ENCODE assay signal across 30 cellular contexts in genomic region chr2:190942697-190943096, GRCh38.
"Had no signal": no experiment of that assay in that cellular context is flagged by ENCODE, and none has a peak within 500 bp of the region (broad histone marks: within the 10 kb centered on the region; RNA-seq: fewer than 3 reads in every experiment).

No MANE protein-coding gene starts in this region.

- H3K27ac ChIP-seq: RWPE1, SJCRH30, WERI-Rb-1 had no signal

- DNase-seq: activated CD4-positive, alpha-beta memory T cell treated with anti-CD3 and anti-CD28 coated beads for 36 hours; activated CD4-positive, alpha-beta T cell treated with anti-CD3 and anti-CD28 coated beads for 48 hours; activated CD8-positive, alpha-beta memory T cell treated with anti-CD3 and anti-CD28 coated beads for 24 hours; activated effector memory CD4-positive, alpha-beta T cell treated with anti-CD3 and anti-CD28 coated beads, Interleukin-2, amount 50 U/mL, for 16 hours; activated naive CD4-positive, alpha-beta T cell treated with Interleukin-2 at 50 U/mL for 16 hours; activated naive CD8-positive, alpha-beta T cell treated with anti-CD3 and anti-CD28 coated beads, Interleukin-2, amount 50 U/mL, for 24 hours; activated T-cell treated with anti-CD3 and anti-CD28 coated beads, Interleukin-2, amount 50 U/mL, for 4 hours; amniotic stem cell; body of pancreas; MG63; MV-4-11; NCI-H1092 treated with DMSO at 0.1 percent for 48 hours; NCI-H1417 treated with DMSO at 0.1 percent for 48 hours; NCI-H1694 treated with DMSO at 0.1 percent for 48 hours; NCI-H2029 treated with DMSO at 0.1 percent for 48 hours; NCI-H345; NCI-H510A; NCI-H526 treated with DMSO at 0.1 percent for 48 hours; NCI-H82; Right ventricle myocardium superior; SJCRH30; SK-N-SH; T-helper 1 cell; WERI-Rb-1 had no signal

- H3K27me3 Mint-ChIP-seq: activated CD4-positive, alpha-beta memory T cell treated with anti-CD3 and anti-CD28 coated beads for 36 hours; activated naive CD8-positive, alpha-beta T cell treated with anti-CD3 and anti-CD28 coated beads, Interleukin-2, amount 50 U/mL, for 24 hours; central memory CD8-positive, alpha-beta T cell had no signal

- ATAC-seq: activated naive CD8-positive, alpha-beta T cell treated with anti-CD3 and anti-CD28 coated beads, Interleukin-2, amount 50 U/mL, for 24 hours; activated T-cell treated with anti-CD3 and anti-CD28 coated beads, Interleukin-2, amount 50 U/mL, for 4 hours; body of pancreas; Panc1 had no signal

- H3K27me3 ChIP-seq: ascending aorta, body of pancreas, MG63, SJCRH30 had no signal

- H3K9ac ChIP-seq: SK-N-SH had no signal

- H3K36me3 ChIP-seq: ascending aorta, WERI-Rb-1 had no signal

- H3K36me3 Mint-ChIP-seq: activated naive CD4-positive, alpha-beta T cell treated with anti-CD3 and anti-CD28 coated beads, Interleukin-2, amount 50 U/mL, for 72 hours had no signal

- H3K9me2 ChIP-seq: SK-N-SH had no signal

- H3K4me3 Mint-ChIP-seq: activated CD4-positive, alpha-beta memory T cell treated with anti-CD3 and anti-CD28 coated beads for 36 hours; activated naive CD8-positive, alpha-beta T cell treated with anti-CD3 and anti-CD28 coated beads, Interleukin-2, amount 50 U/mL, for 24 hours; activated T-cell treated with anti-CD3 and anti-CD28 coated beads, Interleukin-2, amount 50 U/mL, for 4 hours; central memory CD8-positive, alpha-beta T cell had no signal

- H3K27ac Mint-ChIP-seq: activated CD4-positive, alpha-beta memory T cell treated with anti-CD3 and anti-CD28 coated beads for 36 hours; activated naive CD4-positive, alpha-beta T cell treated with anti-CD3 and anti-CD28 coated beads, Interleukin-2, amount 50 U/mL, for 72 hours; activated naive CD8-positive, alpha-beta T cell treated with anti-CD3 and anti-CD28 coated beads, Interleukin-2, amount 50 U/mL, for 24 hours had no signal

- H3K4me2 ChIP-seq: SK-N-SH had no signal

- FAIRE-seq: bronchial epithelial cell had no signal

- H3K9me3 ChIP-seq: ascending aorta, body of pancreas, MG63, SJCRH30, SK-N-SH had no signal

- H3K9me3 Mint-ChIP-seq: activated CD4-positive, alpha-beta memory T cell treated with anti-CD3 and anti-CD28 coated beads for 36 hours; activated naive CD4-positive, alpha-beta T cell treated with anti-CD3 and anti-CD28 coated beads, Interleukin-2, amount 50 U/mL, for 72 hours; activated naive CD8-positive, alpha-beta T cell treated with anti-CD3 and anti-CD28 coated beads, Interleukin-2, amount 50 U/mL, for 24 hours; activated T-cell treated with anti-CD3 and anti-CD28 coated beads, Interleukin-2, amount 50 U/mL, for 4 hours; central memory CD8-positive, alpha-beta T cell had no signal

- H3K4me3 ChIP-seq: ascending aorta, body of pancreas, MG63, SJCRH30 had no signal
